Comparison of ENCODE assay signal across 8 cellular contexts in the genomic region with DNA sequence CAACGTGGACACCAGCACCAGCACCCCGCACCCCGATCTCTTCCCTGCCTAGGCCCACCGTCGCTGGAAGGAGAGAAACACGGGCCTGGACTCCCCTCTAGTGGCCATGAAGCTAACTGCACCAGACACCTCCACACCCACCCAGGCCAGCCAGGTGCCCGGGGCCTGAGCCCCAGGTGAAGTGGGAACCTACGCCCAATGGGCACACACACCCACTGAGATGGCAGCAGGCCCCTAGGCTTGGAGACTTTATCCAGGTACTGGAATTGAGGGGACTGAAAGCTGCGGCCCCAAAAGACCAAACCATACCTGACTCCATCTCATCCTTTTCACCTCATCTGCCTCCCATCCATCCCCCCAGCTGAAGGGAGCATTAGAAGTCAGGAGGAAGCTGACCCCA.
DNase-seq lines count a peak whose midpoint lies in the region; ATAC-seq and TF ChIP-seq lines count a peak whose summit lies in the region.

No MANE protein-coding gene starts in this region.

- no peaks in the 10 kb centered on the region for H3K4me1 ChIP-seq in ascending aorta

- H3K4me3 Mint-ChIP-seq in T-cell (no peak overlapping the region), immature natural killer cell (no peak overlapping the region)

- POLR2A ChIA-PET in T-cell (lab: Charles Lee), result no interaction called here

- H3K4me3 ChIP-seq in ascending aorta, result no peak overlapping the region

- H3K36me3 ChIP-seq in ascending aorta, result no peaks in the 10 kb centered on the region

- peak; percentile 50 to 76 (median 72) for ATAC-seq in T-cell (replicated peaks in 1 of 4)
- no peak for ATAC-seq in GM19455 (IDR thresholded peaks at IDR 0.05; ENCODE audit: unreplicated experiment)

- CTCF ChIA-PET in T-cell (lab: Charles Lee), result interaction anchor here (0.6 to 1.7 kb wide), 7 partner anchors 9 to 1953 kb away, joined by 3 to 8 read pairs (median 6); no protein-coding TSS in a partner anchor

- H3K27me3 Mint-ChIP-seq in T-cell (peaks cover 13 to 23% of the 10 kb centered on the region in 2 donors), immature natural killer cell (ENCODE audit: low read depth in 3 of 3) (peaks cover 3 to 9% (median 3%) of the 10 kb centered on the region in 3 donors)

- no peaks in the 10 kb centered on the region for H3K9me3 ChIP-seq in ascending aorta

- H3K27me3 ChIP-seq in ascending aorta, result no peaks in the 10 kb centered on the region

- H3K9me3 Mint-ChIP-seq in T-cell (no peaks in the 10 kb centered on the region), immature natural killer cell (no peaks in the 10 kb centered on the region)

- peak; percentile 88 for TF ChIP-seq CTCF in GM13976 (IDR thresholded peaks at IDR 0.05; ENCODE audit: borderline replicate concordance, control extremely low read depth, extremely low read depth, insufficient read depth, missing control alignments)
- peak; percentile 91 for TF ChIP-seq CTCF in LNCAP (IDR thresholded peaks at IDR 0.05)
- peak; percentile 50 to 75 (median 64) for TF ChIP-seq CTCF in ascending aorta (IDR thresholded peaks at IDR 0.05)

- H3K4me1 Mint-ChIP-seq in T-cell (no peaks in the 10 kb centered on the region), immature natural killer cell (no peaks in the 10 kb centered on the region)

- DNase-seq in 8988T (peak; percentile 84), GM13976 (ENCODE audit: low spot score) (peak; percentile 90), T-cell (peak in 29 of 34 experiments; percentile 24 to 57 (median 43)), ascending aorta (ENCODE audit: low spot score in 2 of 2) (peak in 1 of 2 donors; percentile 56), immature natural killer cell (peak in 2 of 3 donors; percentile 20 to 28)
- peak; percentile 64 for DNase-seq in stimulated activated CD4-positive, alpha-beta T cell treated with anti-CD3 and anti-CD28 coated beads, Interleukin-1b, Interleukin-23, amount 100 ng/mL, for 48 hours

- intact Hi-C loops in ascending aorta (cut with DNase I), result loop anchor here (10.0 kb wide), 1 partner anchor 1377 kb away; no protein-coding TSS in a partner anchor

- H3K27ac Mint-ChIP-seq in T-cell, result no peak overlapping the region
- no peak overlapping the region for H3K27ac Mint-ChIP-seq in immature natural killer cell

- no peak overlapping the region for H3K27ac ChIP-seq in ascending aorta

- in situ Hi-C loops in GM13976 (cut with MboI; ENCODE audit: low sequenced_read_pairs, unreplicated experiment), result no loop called here

- no peaks in the 10 kb centered on the region for H3K36me3 Mint-ChIP-seq in T-cell
- H3K36me3 Mint-ChIP-seq in immature natural killer cell, result no peaks in the 10 kb centered on the region
